Comparison of ENCODE assay signal across 17 cellular contexts in genomic region chr20:61737812-61738443, GRCh38.
"Had no signal": no experiment of that assay in that cellular context is flagged by ENCODE, and none has a peak within 500 bp of the region (broad histone marks: within the 10 kb centered on the region; RNA-seq: fewer than 3 reads in every experiment).

No MANE protein-coding gene starts in this region.

- H3K27me3 ChIP-seq: neutrophil, right atrium auricular region, tibial nerve had no signal

- H3K4me3 ChIP-seq: gastrocnemius medialis, heart right ventricle, right atrium auricular region, tibial nerve had no signal

- H3K27ac ChIP-seq: gastrocnemius medialis, heart right ventricle, neutrophil, right atrium auricular region, tibial nerve had no signal

- FAIRE-seq: endometrium, small intestine had no signal

- H3K36me3 Mint-ChIP-seq: naive B cell had no signal

- ATAC-seq: esophagus mucosa; gastrocnemius medialis; heart right ventricle; left ventricle myocardium superior; stimulated activated naive CD8-positive, alpha-beta T cell treated with anti-CD3 and anti-CD28 coated beads, Interleukin-15, Interleukin-2, amounts not matched to agents 100 U/mL and 50 U/mL, for 24 hours had no signal

- H3K4me3 Mint-ChIP-seq: central memory CD8-positive, alpha-beta T cell; nephron progenitor cell had no signal

- H3K4me1 ChIP-seq: gastrocnemius medialis, heart right ventricle, right atrium auricular region, tibial nerve had no signal

- DNase-seq: effector memory CD4-positive, alpha-beta T cell; gastrocnemius medialis; heart right ventricle; islet precursor cell; left ventricle myocardium superior; mesendoderm; naive B cell; nephron progenitor cell; small intestine; stimulated activated CD4-positive, alpha-beta T cell treated with anti-CD3 and anti-CD28 coated beads, Interleukin-2, amount 100 ng/mL, for 48 hours; stimulated activated naive CD8-positive, alpha-beta T cell treated with anti-CD3 and anti-CD28 coated beads, Interleukin-15, Interleukin-2, amounts not matched to agents 100 U/mL and 50 U/mL, for 24 hours had no signal

- H3K9me3 Mint-ChIP-seq: central memory CD8-positive, alpha-beta T cell; nephron progenitor cell had no signal

- H3K4me1 Mint-ChIP-seq: central memory CD8-positive, alpha-beta T cell; naive B cell had no signal

- H3K9me3 ChIP-seq: gastrocnemius medialis, heart right ventricle, neutrophil, right atrium auricular region, tibial nerve had no signal

- H3K36me3 ChIP-seq: gastrocnemius medialis, heart right ventricle, neutrophil, right atrium auricular region, tibial nerve had no signal

- H3K27ac Mint-ChIP-seq: naive B cell, nephron progenitor cell had no signal
